6 cellular contexts compared by ENCODE assay signal in the genomic region with DNA sequence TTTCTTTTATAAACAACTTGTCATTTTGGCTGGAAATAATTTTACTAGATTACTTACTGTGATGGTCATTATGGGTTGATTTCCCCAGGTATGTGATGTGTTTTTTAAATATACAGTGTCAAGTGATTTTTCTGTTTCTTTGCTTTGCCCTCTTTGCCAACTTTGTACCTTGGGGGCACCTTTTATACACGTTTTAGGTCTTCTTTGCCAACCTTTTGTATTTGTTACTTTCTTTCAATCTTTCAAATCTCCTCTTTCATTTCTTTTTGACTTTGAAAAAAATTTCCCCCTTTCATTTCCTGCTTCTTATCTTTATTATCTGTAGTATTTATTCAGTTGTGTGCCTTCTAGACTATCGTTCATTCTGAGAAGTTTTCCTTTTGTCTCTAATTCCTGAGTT.
"Had no signal": no experiment of that assay in that cellular context is flagged by ENCODE, and none has a peak within 500 bp of the region (broad histone marks: within the 10 kb centered on the region; RNA-seq: fewer than 3 reads in every experiment).

No MANE protein-coding gene starts in this region.

- H3K27ac ChIP-seq: GM23248 had no signal

- H3K36me3 ChIP-seq: HAP-1 had no signal

- H2AFZ ChIP-seq: GM23248 had no signal

- DNase-seq: GM23248, GOT3, H7, IMR-90 had no signal

- H3K4me1 ChIP-seq: HAP-1 had no signal

- H3K9ac ChIP-seq: GM23248 had no signal

- ATAC-seq: HCT116 had no signal

- H3K4me3 ChIP-seq: GM23248, HAP-1 had no signal

- H3K9me3 ChIP-seq: HAP-1 had no signal
